ENCODE assay signal across 13 cellular contexts in genomic region chr2:70935468-70936164, GRCh38. TPM values are rescaled to one million over a fixed set of nuclear protein-coding genes. Genes with fewer than 3 reads are reported as not detected.
DNase-seq lines count a peak whose midpoint lies in the region; ATAC-seq lines count a peak whose summit lies in the region.
"Had no signal": no experiment of that assay in that cellular context is flagged by ENCODE, and none has a peak within 500 bp of the region (broad histone marks: within the 10 kb centered on the region; RNA-seq: fewer than 3 reads in every experiment).

TSS of gene ATP6V1B1 (plus strand) at chr2:70935900. CDS start at chr2:70935955, 55 bp downstream.

- peaks cover 5% of the 10 kb centered on the region for H3K4me1 ChIP-seq in mesendoderm (ENCODE audit: control insufficient read depth, low read depth, low read length)
- H3K4me1 ChIP-seq: HAP-1 had no signal

- ATAC-seq in GM18498 (IDR thresholded peaks at IDR 0.05; ENCODE audit: unreplicated experiment) (no peak), GM21381 (IDR thresholded peaks at IDR 0.05; ENCODE audit: unreplicated experiment) (no peak), HG02571 (IDR thresholded peaks at IDR 0.05; ENCODE audit: unreplicated experiment) (no peak), HG03108 (IDR thresholded peaks at IDR 0.05; ENCODE audit: unreplicated experiment) (no peak)

- H3K79me2 ChIP-seq in mesendoderm (ENCODE audit: control insufficient read depth, insufficient read depth, low read length) = no peaks in the 10 kb centered on the region

- no peak within 1 kb of the TSS for H3K4me3 ChIP-seq in mesendoderm (ENCODE audit: low read length)
- H3K4me3 ChIP-seq: HAP-1 had no signal

- H3K27me3 ChIP-seq in mesendoderm (ENCODE audit: insufficient read depth, low read length, poor library complexity) = peaks cover 3% of the 10 kb centered on the region

- H4K8ac ChIP-seq in mesendoderm (ENCODE audit: low read depth, low read length) = no peak within 1 kb of the TSS

- no peak within 1 kb of the TSS for H2BK15ac ChIP-seq in mesendoderm (replicated peaks; ENCODE audit: low read depth)

- no peak within 1 kb of the TSS for H4K5ac ChIP-seq in mesendoderm (ENCODE audit: low read length)

- no peak within 1 kb of the TSS for H3K56ac ChIP-seq in mesendoderm (ENCODE audit: low read length)

- H3K79me1 ChIP-seq in mesendoderm (ENCODE audit: low read length) = no peaks in the 10 kb centered on the region

- H3K4me2 ChIP-seq in mesendoderm (ENCODE audit: low read length) = no peak within 1 kb of the TSS

- no peak within 1 kb of the TSS for H2BK5ac ChIP-seq in mesendoderm (ENCODE audit: low read length)

- H2AK5ac ChIP-seq in mesendoderm (ENCODE audit: low read length) = no peak within 1 kb of the TSS

- no peak within 1 kb of the TSS for H2BK120ac ChIP-seq in mesendoderm (ENCODE audit: low read depth, low read length)

- H3K9ac ChIP-seq in mesendoderm (ENCODE audit: low read length) = no peak within 1 kb of the TSS

- no peak within 1 kb of the TSS for H3K27ac ChIP-seq in mesendoderm (ENCODE audit: low read depth, low read length)

- WGBS in mesendoderm (ENCODE audit: extremely low coverage, insufficient coverage, low lambda C conversion rate) = no CpG with 5 or more reads among the region's 14 CpGs

- H3K4ac ChIP-seq in mesendoderm (ENCODE audit: low read depth, low read length) = no peak within 1 kb of the TSS

- H3K23ac ChIP-seq in mesendoderm (ENCODE audit: low read length) = no peak within 1 kb of the TSS

- peak; percentile 75 for DNase-seq in COR-L47 (lab: John Stamatoyannopoulos, UW)
- DNase-seq in H4 (ENCODE audit: low spot score) = peak; percentile 14
- peak; percentile 33 for DNase-seq in SK-N-DZ (ENCODE audit: low spot score)
- peak; percentile 45 for DNase-seq in mesendoderm
- DNase-seq: activated CD4-positive, alpha-beta T cell treated with anti-CD3 and anti-CD28 coated beads for 4 hours; activated naive CD4-positive, alpha-beta T cell treated with anti-CD3 and anti-CD28 coated beads for 36 hours; cerebellar nuclear complex; naive B cell had no signal

- no peak within 1 kb of the TSS for H3K18ac ChIP-seq in mesendoderm (ENCODE audit: low read length)

- H3K36me3 ChIP-seq in mesendoderm (ENCODE audit: control insufficient read depth, insufficient read depth, low read length) = no peaks in the 10 kb centered on the region
- H3K36me3 ChIP-seq: HAP-1 had no signal

RNA-seq across cellular contexts. Expression of gene ATP6V1B1, which starts in this region (rescaled TPM):
- 0.33 and 0.45 TPM in 2 replicates for total RNA-seq in H4 (2014; rRNA removed; shearing (Covaris generic))
- 1.7 and 1.8 TPM in 2 replicates for polyA plus RNA-seq in SK-N-DZ (2014; cell fraction: cytosol; rRNA removed)
- polyA plus RNA-seq in SK-N-DZ (2014; cell fraction: nucleus; rRNA removed) = 18.6 and 32.4 TPM in 2 replicates
- polyA plus RNA-seq in mesendoderm (2013, experiment 1 of 2) = not detected
- polyA plus RNA-seq in mesendoderm (2013, experiment 2 of 2) = not detected
- total RNA-seq: activated naive CD4-positive, alpha-beta T cell treated with anti-CD3 and anti-CD28 coated beads for 36 hours had no signal

Comparison
In these comparisons a context has a peak if more than half of its experiments do, and no peak if none do; other contexts are left out.
1. Peak in DNase-seq in H4; RNA of the gene not detected or under 1 TPM.
2. DNase-seq: peak in every context shown above with its lines; median percentile 75 in COR-L47; 45 in mesendoderm; 33 in SK-N-DZ; 14 in H4.